Comparison of ENCODE assay signal across 11 cellular contexts in genomic region chr1:209037064-209037463, GRCh38.
"Had no signal": no experiment of that assay in that cellular context is flagged by ENCODE, and none has a peak within 500 bp of the region (broad histone marks: within the 10 kb centered on the region; RNA-seq: fewer than 3 reads in every experiment).

No MANE protein-coding gene starts in this region.

- H3K9ac ChIP-seq: GM23248 had no signal

- H3K4me3 Mint-ChIP-seq: GM23338, H9, HFFc6 had no signal

- H3K4me1 ChIP-seq: HAP-1 had no signal

- H3K4me2 ChIP-seq: GM23338 had no signal

- H3K27ac Mint-ChIP-seq: GM23338, H9, HFFc6 had no signal

- H3K4me3 ChIP-seq: GM23248, GM23338, HAP-1 had no signal

- ATAC-seq: GM23338, HCT116 had no signal

- H3K9me3 Mint-ChIP-seq: GM23338, H9 had no signal

- FAIRE-seq: H1, H54 had no signal

- H3K4me1 Mint-ChIP-seq: GM23338 had no signal

- H3K27ac ChIP-seq: GM23248 had no signal

- H3K9me3 ChIP-seq: HAP-1 had no signal

- DNase-seq: GM23248, GOT3, H7, H9, HCEC 1CT, HFFc6 had no signal

- H2AFZ ChIP-seq: GM23248, GM23338 had no signal

- H3K36me3 ChIP-seq: HAP-1 had no signal
